In the genomic region with DNA sequence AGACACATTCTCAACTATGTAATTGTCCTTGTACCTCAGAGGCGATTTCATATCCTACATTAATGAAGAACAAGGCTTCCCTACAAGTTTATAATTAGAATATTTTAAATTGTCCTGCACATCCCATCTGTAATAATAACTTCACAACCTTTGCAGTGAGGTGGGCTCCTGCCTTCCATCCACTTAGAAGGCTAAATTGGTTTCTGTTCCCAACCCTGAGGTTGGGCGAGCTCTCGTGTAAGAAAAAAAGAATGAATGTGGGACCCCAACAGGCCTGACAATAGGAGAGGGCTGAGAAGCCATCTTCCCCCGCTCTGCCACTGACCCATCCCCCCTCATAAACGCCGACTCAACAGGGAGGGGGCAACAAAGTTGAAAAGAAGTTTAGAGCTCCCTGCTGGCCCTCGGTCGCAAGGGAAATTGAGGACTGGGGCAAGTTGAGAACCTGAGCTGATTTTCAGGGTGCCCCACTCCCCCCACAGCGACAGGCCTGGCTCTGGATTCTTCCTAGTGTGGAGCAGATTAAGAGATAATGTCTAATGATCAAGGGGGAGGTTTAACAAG, we compare ENCODE assay signal across 1 cellular context.
TF ChIP-seq lines count a peak whose summit lies in the region.

No MANE protein-coding gene starts in this region.

TF ChIP-seq in GM23338, 12 proteins besides CTCF, POLR2A, EP300 and RAD21:
- peak; percentile 51 for TF ChIP-seq EZH2 (IDR thresholded peaks at IDR 0.05; ENCODE audit: low read depth, unreplicated experiment)
- TF ChIP-seq, protein P1, sequence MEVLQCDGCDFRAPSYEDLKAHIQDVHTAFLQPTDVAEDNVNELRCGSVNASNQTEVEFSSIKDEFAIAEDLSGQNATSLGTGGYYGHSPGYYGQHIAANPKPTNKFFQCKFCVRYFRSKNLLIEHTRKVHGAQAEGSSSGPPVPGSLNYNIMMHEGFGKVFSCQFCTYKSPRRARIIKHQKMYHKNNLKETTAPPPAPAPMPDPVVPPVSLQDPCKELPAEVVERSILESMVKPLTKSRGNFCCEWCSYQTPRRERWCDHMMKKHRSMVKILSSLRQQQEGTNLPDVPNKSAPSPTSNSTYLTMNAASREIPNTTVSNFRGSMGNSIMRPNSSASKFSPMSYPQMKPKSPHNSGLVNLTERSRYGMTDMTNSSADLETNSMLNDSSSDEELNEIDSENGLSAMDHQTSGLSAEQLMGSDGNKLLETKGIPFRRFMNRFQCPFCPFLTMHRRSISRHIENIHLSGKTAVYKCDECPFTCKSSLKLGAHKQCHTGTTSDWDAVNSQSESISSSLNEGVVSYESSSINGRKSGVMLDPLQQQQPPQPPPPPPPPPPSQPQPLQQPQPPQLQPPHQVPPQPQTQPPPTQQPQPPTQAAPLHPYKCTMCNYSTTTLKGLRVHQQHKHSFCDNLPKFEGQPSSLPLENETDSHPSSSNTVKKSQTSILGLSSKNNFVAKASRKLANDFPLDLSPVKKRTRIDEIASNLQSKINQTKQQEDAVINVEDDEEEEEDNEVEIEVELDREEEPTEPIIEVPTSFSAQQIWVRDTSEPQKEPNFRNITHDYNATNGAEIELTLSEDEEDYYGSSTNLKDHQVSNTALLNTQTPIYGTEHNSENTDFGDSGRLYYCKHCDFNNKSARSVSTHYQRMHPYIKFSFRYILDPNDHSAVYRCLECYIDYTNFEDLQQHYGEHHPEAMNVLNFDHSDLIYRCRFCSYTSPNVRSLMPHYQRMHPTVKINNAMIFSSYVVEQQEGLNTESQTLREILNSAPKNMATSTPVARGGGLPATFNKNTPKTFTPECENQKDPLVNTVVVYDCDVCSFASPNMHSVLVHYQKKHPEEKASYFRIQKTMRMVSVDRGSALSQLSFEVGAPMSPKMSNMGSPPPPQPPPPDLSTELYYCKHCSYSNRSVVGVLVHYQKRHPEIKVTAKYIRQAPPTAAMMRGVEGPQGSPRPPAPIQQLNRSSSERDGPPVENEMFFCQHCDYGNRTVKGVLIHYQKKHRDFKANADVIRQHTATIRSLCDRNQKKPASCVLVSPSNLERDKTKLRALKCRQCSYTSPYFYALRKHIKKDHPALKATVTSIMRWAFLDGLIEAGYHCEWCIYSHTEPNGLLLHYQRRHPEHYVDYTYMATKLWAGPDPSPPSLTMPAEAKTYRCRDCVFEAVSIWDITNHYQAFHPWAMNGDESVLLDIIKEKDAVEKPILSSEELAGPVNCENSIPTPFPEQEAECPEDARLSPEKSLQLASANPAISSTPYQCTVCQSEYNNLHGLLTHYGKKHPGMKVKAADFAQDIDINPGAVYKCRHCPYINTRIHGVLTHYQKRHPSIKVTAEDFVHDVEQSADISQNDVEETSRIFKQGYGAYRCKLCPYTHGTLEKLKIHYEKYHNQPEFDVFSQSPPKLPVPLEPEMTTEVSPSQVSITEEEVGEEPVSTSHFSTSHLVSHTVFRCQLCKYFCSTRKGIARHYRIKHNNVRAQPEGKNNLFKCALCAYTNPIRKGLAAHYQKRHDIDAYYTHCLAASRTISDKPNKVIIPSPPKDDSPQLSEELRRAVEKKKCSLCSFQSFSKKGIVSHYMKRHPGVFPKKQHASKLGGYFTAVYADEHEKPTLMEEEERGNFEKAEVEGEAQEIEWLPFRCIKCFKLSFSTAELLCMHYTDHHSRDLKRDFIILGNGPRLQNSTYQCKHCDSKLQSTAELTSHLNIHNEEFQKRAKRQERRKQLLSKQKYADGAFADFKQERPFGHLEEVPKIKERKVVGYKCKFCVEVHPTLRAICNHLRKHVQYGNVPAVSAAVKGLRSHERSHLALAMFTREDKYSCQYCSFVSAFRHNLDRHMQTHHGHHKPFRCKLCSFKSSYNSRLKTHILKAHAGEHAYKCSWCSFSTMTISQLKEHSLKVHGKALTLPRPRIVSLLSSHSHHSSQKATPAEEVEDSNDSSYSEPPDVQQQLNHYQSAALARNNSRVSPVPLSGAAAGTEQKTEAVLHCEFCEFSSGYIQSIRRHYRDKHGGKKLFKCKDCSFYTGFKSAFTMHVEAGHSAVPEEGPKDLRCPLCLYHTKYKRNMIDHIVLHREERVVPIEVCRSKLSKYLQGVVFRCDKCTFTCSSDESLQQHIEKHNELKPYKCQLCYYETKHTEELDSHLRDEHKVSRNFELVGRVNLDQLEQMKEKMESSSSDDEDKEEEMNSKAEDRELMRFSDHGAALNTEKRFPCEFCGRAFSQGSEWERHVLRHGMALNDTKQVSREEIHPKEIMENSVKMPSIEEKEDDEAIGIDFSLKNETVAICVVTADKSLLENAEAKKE (CRISPR knock-in tag; IDR thresholded peaks at IDR 0.05): no peak
